In the genomic region with DNA sequence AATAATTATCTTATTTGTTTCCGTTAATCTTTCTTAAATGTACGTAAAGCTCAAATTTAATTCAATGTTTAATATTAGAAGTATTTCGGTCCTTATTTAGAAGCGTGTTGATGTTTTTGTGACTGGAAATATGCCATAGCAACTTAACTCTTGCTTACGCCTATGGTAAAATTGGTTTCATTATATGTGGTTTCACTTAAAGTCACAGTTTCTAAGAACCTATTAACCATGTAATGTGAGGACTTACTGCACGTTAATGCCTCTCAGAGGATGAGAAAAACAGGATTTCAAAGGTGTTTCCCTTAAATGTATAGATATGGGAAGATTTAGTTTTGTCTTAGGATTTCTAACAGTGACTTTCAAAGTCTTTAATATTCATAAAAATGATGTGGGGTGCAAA, we compare ENCODE assay signal across 24 cellular contexts.
"Had no signal": no experiment of that assay in that cellular context is flagged by ENCODE, and none has a peak within 500 bp of the region (broad histone marks: within the 10 kb centered on the region; RNA-seq: fewer than 3 reads in every experiment).

No MANE protein-coding gene starts in this region.

- H3K9ac ChIP-seq: neural progenitor cell, parathyroid adenoma had no signal

- H3K27me3 ChIP-seq: neural progenitor cell, ovary, right lobe of liver, sigmoid colon, stomach, thyroid gland, tibial nerve, upper lobe of left lung, vagina had no signal

- H3K4me1 ChIP-seq: neural progenitor cell, parathyroid adenoma, right lobe of liver, stomach, thyroid gland, tibial nerve, upper lobe of left lung, vagina had no signal

- H3K79me2 ChIP-seq: parathyroid adenoma had no signal

- H3K36me3 ChIP-seq: neural progenitor cell, ovary, right lobe of liver, sigmoid colon, stomach, thoracic aorta, thyroid gland, tibial nerve, upper lobe of left lung, vagina had no signal

- H3K9me3 ChIP-seq: ovary, psoas muscle, right lobe of liver, sigmoid colon, stomach, thoracic aorta, thyroid gland, tibial nerve, upper lobe of left lung, vagina had no signal

- H2AFZ ChIP-seq: neural progenitor cell, parathyroid adenoma had no signal

- H3K4me3 ChIP-seq: neural progenitor cell, ovary, psoas muscle, right lobe of liver, sigmoid colon, stomach, thoracic aorta, thyroid gland, tibial nerve, upper lobe of left lung, vagina had no signal

- H3K27ac ChIP-seq: neural progenitor cell, ovary, parathyroid adenoma, psoas muscle, right lobe of liver, sigmoid colon, stomach, thoracic aorta, thyroid gland, tibial nerve, upper lobe of left lung, vagina had no signal

- H3K4me2 ChIP-seq: neural progenitor cell had no signal

- DNase-seq: occipital lobe; ovary; posterior cingulate gyrus; psoas muscle; right cardiac atrium; right lobe of liver; sigmoid colon; small intestine; stimulated activated CD4-positive, alpha-beta T cell treated with anti-CD3 and anti-CD28 coated beads, Interleukin-15, amount 100 ng/mL, for 24 hours; stimulated activated CD4-positive, alpha-beta T cell treated with anti-CD3 and anti-CD28 coated beads, Interleukin-2, amount 100 ng/mL, for 24 hours; stimulated activated CD4-positive, alpha-beta T cell treated with anti-CD3 and anti-CD28 coated beads, Interleukin-2, amount 100 ng/mL, for 48 hours; stimulated activated CD4-positive, alpha-beta T cell treated with anti-CD3 and anti-CD28 coated beads, Interleukin-4, amount 100 ng/mL, for 24 hours; stimulated activated naive B cell treated with anti-CD40 and anti-IgM and Interleukin-4, amounts not matched to agents 10 μg/mL and 1 μg/mL and 100 μg/mL, for 72 hours; stimulated activated naive CD4-positive, alpha-beta T cell treated with Interleukin-2 at 50 U/mL for 16 hours; stomach; thyroid gland; trophoblast cell; upper lobe of left lung had no signal

- ATAC-seq: psoas muscle; right cardiac atrium; right lobe of liver; stimulated activated effector memory CD8-positive, alpha-beta T cell treated with anti-CD3 and anti-CD28 coated beads, Interleukin-12 subunit alpha, Interleukin-12 subunit beta, amount 100 ng/mL, for 72 hours; stimulated activated naive B cell treated with anti-CD40 and anti-IgM and Interleukin-4, amounts not matched to agents 10 μg/mL and 1 μg/mL and 100 μg/mL, for 72 hours had no signal
